27 cellular contexts compared by ENCODE assay signal in the genomic region with DNA sequence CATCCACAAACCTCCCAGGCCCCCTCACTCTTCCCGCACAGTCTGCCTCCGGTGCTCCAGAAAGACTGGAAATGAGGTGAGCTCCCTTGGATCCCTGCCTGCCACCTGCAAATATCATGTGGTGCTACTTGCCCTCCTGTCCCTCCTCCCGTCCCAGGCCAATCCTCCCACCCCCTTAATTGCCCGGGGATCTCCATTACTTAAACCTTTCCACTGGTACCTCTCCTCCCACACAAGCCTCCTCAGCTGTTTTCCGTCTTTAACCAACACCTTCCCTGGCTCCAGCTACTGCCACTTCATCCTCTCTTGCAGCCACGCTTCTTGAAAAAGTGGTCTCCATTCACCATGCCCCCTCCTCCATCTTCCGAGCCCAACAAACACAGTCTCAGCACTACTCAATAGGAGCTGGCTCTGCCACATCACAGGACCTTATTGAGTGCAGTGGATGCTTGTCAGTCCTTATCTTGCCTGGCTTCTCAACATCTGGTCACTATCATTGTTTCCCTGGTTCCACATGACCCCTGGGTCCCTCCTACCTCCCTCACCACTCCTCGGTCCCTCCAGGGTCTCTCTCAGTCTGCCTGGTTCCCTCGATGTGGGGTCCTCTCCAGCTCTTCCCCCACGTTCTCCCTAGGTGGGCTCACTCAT. TPM values are rescaled to one million over a fixed set of nuclear protein-coding genes. Genes with fewer than 3 reads are reported as not detected.
"Had no signal": no experiment of that assay in that cellular context is flagged by ENCODE, and none has a peak within 500 bp of the region (broad histone marks: within the 10 kb centered on the region; RNA-seq: fewer than 3 reads in every experiment).

No MANE protein-coding gene starts in this region.

- H3K27ac ChIP-seq: hepatocyte, upper lobe of right lung had no signal

- H3K36me3 Mint-ChIP-seq: immature natural killer cell, natural killer cell had no signal

- DNase-seq: activated CD4-positive, alpha-beta memory T cell treated with anti-CD3 and anti-CD28 coated beads, Interleukin-2, amount 10 ng/mL, durations not matched to agents 7 days and 5 days; activated CD4-positive, alpha-beta T cell treated with anti-CD3 and anti-CD28 coated beads, Interleukin-2, amount 10 ng/mL, durations not matched to agents 24 days and 14 days; activated gamma-delta T cell; activated naive CD4-positive, alpha-beta T cell treated with anti-CD3 and anti-CD28 coated beads, Interleukin-2, amount 50 U/mL, for 16 hours; activated naive CD8-positive, alpha-beta T cell treated with anti-CD3 and anti-CD28 coated beads, Interleukin-2, amount 50 U/mL, for 24 hours; activated T-cell treated with anti-CD3 and anti-CD28 coated beads, Interleukin-2, amount 50 U/mL, for 72 hours; anterior cingulate cortex; dermis blood vessel endothelial cell; effector CD8-positive, alpha-beta T cell; foreskin melanocyte; immature natural killer cell; kidney glomerular epithelial cell; left ventricle myocardium superior; mammary epithelial cell; midbrain; natural killer cell; stimulated activated CD4-positive, alpha-beta T cell treated with anti-CD3 and anti-CD28 coated beads, Interleukin-2, amount 100 ng/mL, for 48 hours; stimulated activated CD8-positive, alpha-beta memory T cell treated with anti-CD3 and anti-CD28 coated beads, Interleukin-4, amount 100 ng/mL, for 48 hours; stimulated activated naive CD4-positive, alpha-beta T cell treated with Interleukin-2 at 50 U/mL for 16 hours; SW 1271; T-helper 17 cell; upper lobe of right lung had no signal

- H3K9me3 Mint-ChIP-seq: activated CD4-positive, alpha-beta memory T cell treated with anti-CD3 and anti-CD28 coated beads, Interleukin-2, amount 10 ng/mL, durations not matched to agents 7 days and 5 days; activated CD4-positive, alpha-beta T cell treated with anti-CD3 and anti-CD28 coated beads, Interleukin-2, amount 10 ng/mL, durations not matched to agents 24 days and 14 days; activated naive CD8-positive, alpha-beta T cell treated with anti-CD3 and anti-CD28 coated beads, Interleukin-2, amount 50 U/mL, for 24 hours; activated T-cell treated with anti-CD3 and anti-CD28 coated beads, Interleukin-2, amount 50 U/mL, for 72 hours; brain; immature natural killer cell; natural killer cell had no signal

- H3K4me3 Mint-ChIP-seq: activated CD4-positive, alpha-beta memory T cell treated with anti-CD3 and anti-CD28 coated beads, Interleukin-2, amount 10 ng/mL, durations not matched to agents 7 days and 5 days; activated CD4-positive, alpha-beta T cell treated with anti-CD3 and anti-CD28 coated beads, Interleukin-2, amount 10 ng/mL, durations not matched to agents 24 days and 14 days; activated naive CD8-positive, alpha-beta T cell treated with anti-CD3 and anti-CD28 coated beads, Interleukin-2, amount 50 U/mL, for 24 hours; activated T-cell treated with anti-CD3 and anti-CD28 coated beads, Interleukin-2, amount 50 U/mL, for 72 hours; brain; immature natural killer cell; natural killer cell; T-helper 17 cell had no signal

- H3K27ac Mint-ChIP-seq: activated CD4-positive, alpha-beta memory T cell treated with anti-CD3 and anti-CD28 coated beads, Interleukin-2, amount 10 ng/mL, durations not matched to agents 7 days and 5 days; activated CD4-positive, alpha-beta T cell treated with anti-CD3 and anti-CD28 coated beads, Interleukin-2, amount 10 ng/mL, durations not matched to agents 24 days and 14 days; activated naive CD8-positive, alpha-beta T cell treated with anti-CD3 and anti-CD28 coated beads, Interleukin-2, amount 50 U/mL, for 24 hours; activated T-cell treated with anti-CD3 and anti-CD28 coated beads, Interleukin-2, amount 50 U/mL, for 72 hours; immature natural killer cell; natural killer cell; T-helper 17 cell had no signal

- H3K4me1 Mint-ChIP-seq: activated CD4-positive, alpha-beta memory T cell treated with anti-CD3 and anti-CD28 coated beads, Interleukin-2, amount 10 ng/mL, durations not matched to agents 7 days and 5 days; activated CD4-positive, alpha-beta T cell treated with anti-CD3 and anti-CD28 coated beads, Interleukin-2, amount 10 ng/mL, durations not matched to agents 24 days and 14 days; immature natural killer cell; natural killer cell had no signal

RNA-seq across cellular contexts. Expression of a gene that starts 11.5 kb away (rescaled TPM):
- total RNA-seq: dermis blood vessel endothelial cell, mammary epithelial cell, renal cortical epithelial cell had no signal

RNA-seq across cellular contexts. Expression of a gene that starts 58.3 kb away (rescaled TPM):
- total RNA-seq: activated CD4-positive, alpha-beta memory T cell treated with anti-CD3 and anti-CD28 coated beads, Interleukin-2, amount 10 ng/mL, durations not matched to agents 7 days and 5 days; activated CD4-positive, alpha-beta T cell treated with anti-CD3 and anti-CD28 coated beads, Interleukin-2, amount 10 ng/mL, durations not matched to agents 24 days and 14 days; activated T-cell treated with anti-CD3 and anti-CD28 coated beads, Interleukin-2, amount 50 U/mL, for 72 hours; cardiac septum; dermis blood vessel endothelial cell; esophagus mucosa; left ventricle myocardium superior; mammary epithelial cell; natural killer cell; T-helper 17 cell; upper lobe of right lung had no signal
